Comparison of ENCODE assay signal across 22 cellular contexts in the genomic region with DNA sequence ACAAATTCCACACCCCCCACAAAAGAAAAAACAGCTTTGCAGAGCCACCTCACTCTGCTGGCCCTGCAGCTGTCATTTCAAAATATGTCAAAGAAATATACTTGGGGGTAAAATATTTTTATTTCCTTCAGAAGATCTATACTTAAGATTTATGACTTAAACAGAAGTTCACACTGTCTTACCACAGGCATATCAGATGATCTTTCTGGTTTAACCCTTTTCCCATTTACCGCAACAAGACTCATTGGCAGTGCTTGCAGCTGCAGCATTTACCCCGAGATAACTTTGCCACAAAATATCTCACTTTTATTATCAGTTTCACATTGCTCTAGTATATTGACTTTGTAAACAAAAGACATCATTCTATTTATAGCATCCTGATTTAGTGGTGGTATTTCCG. TPM values are rescaled to one million over a fixed set of nuclear protein-coding genes. Genes with fewer than 3 reads are reported as not detected.
DNase-seq lines count a peak whose midpoint lies in the region; ATAC-seq and TF ChIP-seq lines count a peak whose summit lies in the region.
"Had no signal": no experiment of that assay in that cellular context is flagged by ENCODE, and none has a peak within 500 bp of the region (broad histone marks: within the 10 kb centered on the region; RNA-seq: fewer than 3 reads in every experiment).

No MANE protein-coding gene starts in this region.

- peaks cover 16% of the 10 kb centered on the region for H3K4me1 Mint-ChIP-seq in activated CD4-positive, alpha-beta T cell treated with anti-CD3 and anti-CD28 coated beads, Interleukin-2, amount 10 ng/mL, durations not matched to agents 24 days and 14 days
- H3K4me1 Mint-ChIP-seq in CD4-positive, alpha-beta memory T cell: peaks cover 16 to 32% (median 24%) of the 10 kb centered on the region in 4 donors
- H3K4me1 Mint-ChIP-seq: IgD-negative memory B cell had no signal

- H3K27me3 Mint-ChIP-seq in activated CD4-positive, alpha-beta T cell treated with anti-CD3 and anti-CD28 coated beads, Interleukin-2, amount 10 ng/mL, durations not matched to agents 24 days and 14 days: peaks cover 17% of the 10 kb centered on the region
- peaks cover 0 to 4% of the 10 kb centered on the region in 2 donors for H3K27me3 Mint-ChIP-seq in CD4-positive, alpha-beta memory T cell

- POLR2A ChIA-PET in CD4-positive, alpha-beta memory T cell (lab: Charles Lee; ENCODE audit: partially characterized antibody): no interaction called here

- ATAC-seq in lower lobe of right lung: no peak
- ATAC-seq: HCT116 had no signal

- no peak overlapping the region for H3K4me3 Mint-ChIP-seq in activated CD4-positive, alpha-beta T cell treated with anti-CD3 and anti-CD28 coated beads, Interleukin-2, amount 10 ng/mL, durations not matched to agents 24 days and 14 days
- H3K4me3 Mint-ChIP-seq in CD4-positive, alpha-beta memory T cell: peak overlapping the region in 7 of 8 donors; percentile 10 to 74 (median 27)

- no peak for TF ChIP-seq EP300 in esophagus muscularis mucosa (IDR thresholded peaks at IDR 0.05)

- H3K4me3 ChIP-seq in CD4-positive, alpha-beta memory T cell (ENCODE audit: low read length in 2 of 2): no peak overlapping the region
- H3K4me3 ChIP-seq in esophagus muscularis mucosa (no peak overlapping the region), lower lobe of right lung (no peak overlapping the region)
- H3K4me3 ChIP-seq: Peyer's patch had no signal

- TF ChIP-seq CTCF in esophagus muscularis mucosa (IDR thresholded peaks at IDR 0.05) (no peak), lower lobe of right lung (IDR thresholded peaks at IDR 0.05) (no peak)

- H3K4me1 ChIP-seq in CD4-positive, alpha-beta memory T cell (ENCODE audit: insufficient read depth, low read length): peaks cover 30% of the 10 kb centered on the region
- H3K4me1 ChIP-seq in esophagus muscularis mucosa (no peaks in the 10 kb centered on the region), lower lobe of right lung (no peaks in the 10 kb centered on the region)
- H3K4me1 ChIP-seq: Caco-2, Peyer's patch had no signal

- TF ChIP-seq POLR2A in esophagus muscularis mucosa (IDR thresholded peaks at IDR 0.05; ENCODE audit: low read depth): no peak

- peak; percentile 60 for DNase-seq in activated CD4-positive, alpha-beta T cell treated with anti-CD3 and anti-CD28 coated beads, Interleukin-2, amount 10 ng/mL, durations not matched to agents 24 days and 14 days
- DNase-seq in activated CD4-positive, alpha-beta T cell treated with anti-CD3 and anti-CD28 coated beads, Interleukin-2, amount 50 U/mL, for 48 hours: no peak
- DNase-seq in CD4-positive, alpha-beta memory T cell: peak in 4 of 5 donors; percentile 29 to 50 (median 41)
- DNase-seq in OCI-M1 (lab: John Stamatoyannopoulos, UW) (peak; percentile 44), esophagus muscularis mucosa (ENCODE audit: extremely low spot score) (peak; percentile 29), HuH-7.5 (ENCODE audit: low spot score) (no peak), DMS114 treated with DMSO at 0.1 percent for 48 hours (lab: John Stamatoyannopoulos, UW; ENCODE audit: unreplicated experiment) (no peak), lower lobe of right lung (no peak)
- DNase-seq: 8988T, C1 segment of cervical spinal cord, Caco-2, DMS53, NCI-H1105 treated with DMSO at 0.1 percent for 48 hours, NCI-H187, NCI-H82, Peyer's patch, Right ventricle myocardium superior had no signal

- intact Hi-C loops in activated CD4-positive, alpha-beta T cell treated with anti-CD3 and anti-CD28 coated beads, Interleukin-2, amount 10 ng/mL, durations not matched to agents 24 days and 14 days (cut with micrococcal nuclease): no loop called here
- intact Hi-C loops in CD4-positive, alpha-beta memory T cell (cut with micrococcal nuclease): no loop called here
- intact Hi-C loops in esophagus muscularis mucosa (cut with DNase I): no loop called here
- intact Hi-C loops in lower lobe of right lung (cut with DNase I): no loop called here

- H3K27ac Mint-ChIP-seq in activated CD4-positive, alpha-beta T cell treated with anti-CD3 and anti-CD28 coated beads, Interleukin-2, amount 10 ng/mL, durations not matched to agents 24 days and 14 days: no peak overlapping the region
- H3K27ac Mint-ChIP-seq in CD4-positive, alpha-beta memory T cell: peak overlapping the region in 5 of 7 donors; percentile 12 to 59 (median 47)
- H3K27ac Mint-ChIP-seq: IgD-negative memory B cell had no signal

- H3K9me3 ChIP-seq in CD4-positive, alpha-beta memory T cell (ENCODE audit: control insufficient read depth in 1 of 2, low read length in 2 of 2): no peaks in the 10 kb centered on the region
- H3K9me3 ChIP-seq in esophagus muscularis mucosa (no peaks in the 10 kb centered on the region), lower lobe of right lung (no peaks in the 10 kb centered on the region)
- H3K9me3 ChIP-seq: Peyer's patch had no signal

- H3K36me3 ChIP-seq in CD4-positive, alpha-beta memory T cell (ENCODE audit: insufficient read depth, low read length): no peaks in the 10 kb centered on the region
- H3K36me3 ChIP-seq in esophagus muscularis mucosa (no peaks in the 10 kb centered on the region), lower lobe of right lung (no peaks in the 10 kb centered on the region)
- H3K36me3 ChIP-seq: Peyer's patch had no signal

- no peak overlapping the region for H3K27ac ChIP-seq in CD4-positive, alpha-beta memory T cell (ENCODE audit: low read depth, low read length)
- H3K27ac ChIP-seq in esophagus muscularis mucosa (replicated peaks in 1 of 4): no peak overlapping the region
- H3K27ac ChIP-seq in lower lobe of right lung: no peak overlapping the region
- H3K27ac ChIP-seq: Peyer's patch had no signal

- WGBS in esophagus muscularis mucosa: 64% methylated on average over 3 of the region's 3 CpGs

- no peaks in the 10 kb centered on the region for H3K36me3 Mint-ChIP-seq in activated CD4-positive, alpha-beta T cell treated with anti-CD3 and anti-CD28 coated beads, Interleukin-2, amount 10 ng/mL, durations not matched to agents 24 days and 14 days (ENCODE audit: low read depth)
- H3K36me3 Mint-ChIP-seq in CD4-positive, alpha-beta memory T cell: no peaks in the 10 kb centered on the region
- H3K36me3 Mint-ChIP-seq: IgD-negative memory B cell had no signal

- CTCF ChIA-PET in CD4-positive, alpha-beta memory T cell (lab: Charles Lee; ENCODE audit: partially characterized antibody): interaction anchor here (1.4 to 1.7 kb wide), 2 partner anchors 9 to 278 kb away, joined by 4 read pairs; no protein-coding TSS in a partner anchor

- no peaks in the 10 kb centered on the region for H3K27me3 ChIP-seq in CD4-positive, alpha-beta memory T cell (ENCODE audit: insufficient read depth, low read length)
- H3K27me3 ChIP-seq in esophagus muscularis mucosa (peaks cover 0 to 5% (median 0%) of the 10 kb centered on the region in 4 donors), lower lobe of right lung (ENCODE audit: low read depth) (no peaks in the 10 kb centered on the region)
- H3K27me3 ChIP-seq: Peyer's patch had no signal

- H3K9me3 Mint-ChIP-seq in activated CD4-positive, alpha-beta T cell treated with anti-CD3 and anti-CD28 coated beads, Interleukin-2, amount 10 ng/mL, durations not matched to agents 24 days and 14 days: peaks cover 4% of the 10 kb centered on the region
- no peaks in the 10 kb centered on the region for H3K9me3 Mint-ChIP-seq in CD4-positive, alpha-beta memory T cell

RNA-seq across cellular contexts. Expression of gene SLC35G4, which starts 21.6 kb away (rescaled TPM):
- not detected in 2 replicates for total RNA-seq in activated CD4-positive, alpha-beta T cell treated with anti-CD3 and anti-CD28 coated beads, Interleukin-2, amount 10 ng/mL, durations not matched to agents 24 days and 14 days
- total RNA-seq in CD4-positive, alpha-beta memory T cell: not detected
- not detected for polyA plus RNA-seq in CD4-positive, alpha-beta memory T cell
- not detected for total RNA-seq in esophagus muscularis mucosa
- total RNA-seq in lower lobe of right lung: not detected
- total RNA-seq: Caco-2, HT-29, M059J, NCI-H460, Peyer's patch, Right ventricle myocardium superior had no signal
- polyA plus RNA-seq: IgD-negative memory B cell had no signal

Comparison
In these comparisons a context has a peak if more than half of its experiments do, and no peak if none do; other contexts are left out.
1. DNase-seq: peak in activated CD4-positive, alpha-beta T cell treated with anti-CD3 and anti-CD28 coated beads, Interleukin-2, amount 10 ng/mL, durations not matched to agents 24 days and 14 days (single experiment), CD4-positive, alpha-beta memory T cell (4 of 5), OCI-M1 (single experiment) and esophagus muscularis mucosa (single experiment); none in activated CD4-positive, alpha-beta T cell treated with anti-CD3 and anti-CD28 coated beads, Interleukin-2, amount 50 U/mL, for 48 hours (0 of 2), HuH-7.5 (single experiment), DMS114 treated with DMSO at 0.1 percent for 48 hours (single experiment) and lower lobe of right lung (single experiment).